ENCODE assay signal across 1 cellular context in the genomic region with DNA sequence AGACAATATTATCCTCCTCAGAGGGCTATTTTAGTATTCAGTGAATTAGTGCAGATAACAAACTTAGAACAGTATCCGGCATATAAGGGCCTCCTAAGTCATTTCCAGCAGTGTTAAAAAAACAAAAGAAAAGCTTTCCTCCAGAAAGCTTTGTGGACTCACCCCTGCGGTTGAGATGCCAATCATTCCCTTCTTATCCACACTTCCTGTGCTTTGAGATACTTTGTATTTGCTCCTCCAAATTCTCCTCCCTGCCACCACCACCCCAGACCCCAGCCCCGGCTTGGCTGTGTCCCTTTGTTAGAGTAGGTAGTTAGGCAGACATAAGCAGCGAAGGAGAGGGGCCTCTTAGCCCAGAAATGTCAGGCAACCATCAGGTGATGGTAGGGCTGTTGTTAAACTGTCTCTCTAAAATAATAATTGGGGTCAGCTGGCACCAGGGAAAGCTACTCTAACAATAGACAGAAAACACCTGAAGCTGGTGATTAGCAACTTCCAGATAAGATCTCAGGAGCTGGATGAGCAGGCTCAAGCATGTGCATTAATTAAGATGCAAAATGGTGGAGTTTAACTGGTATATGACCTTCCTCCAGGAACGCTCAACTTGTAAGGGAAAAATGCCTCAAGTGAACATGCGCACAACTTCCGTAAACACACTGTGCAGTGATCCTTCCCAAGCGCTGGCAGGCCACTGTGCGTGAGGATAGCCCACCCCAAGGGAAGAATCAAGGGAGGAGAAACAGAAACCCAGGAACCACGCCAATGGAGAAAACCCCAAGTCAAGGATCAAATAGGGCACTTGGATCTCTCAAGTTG.
TF ChIP-seq lines count a peak whose summit lies in the region.

No MANE protein-coding gene starts in this region.

TF ChIP-seq in GM23338, 12 proteins besides CTCF, POLR2A, EP300 and RAD21 (continued from another document):
- TF ChIP-seq REST (IDR thresholded peaks at IDR 0.05; ENCODE audit: unreplicated experiment) (no peak), STAT1 (IDR thresholded peaks at IDR 0.05; ENCODE audit: unreplicated experiment) (no peak), EZH2 (IDR thresholded peaks at IDR 0.05; ENCODE audit: low read depth, unreplicated experiment) (no peak), JUNB (IDR thresholded peaks at IDR 0.05; ENCODE audit: unreplicated experiment) (no peak), CREB1 (CRISPR knock-in tag; IDR thresholded peaks at IDR 0.05; ENCODE audit: low read depth) (no peak)
- TF ChIP-seq, protein P1, sequence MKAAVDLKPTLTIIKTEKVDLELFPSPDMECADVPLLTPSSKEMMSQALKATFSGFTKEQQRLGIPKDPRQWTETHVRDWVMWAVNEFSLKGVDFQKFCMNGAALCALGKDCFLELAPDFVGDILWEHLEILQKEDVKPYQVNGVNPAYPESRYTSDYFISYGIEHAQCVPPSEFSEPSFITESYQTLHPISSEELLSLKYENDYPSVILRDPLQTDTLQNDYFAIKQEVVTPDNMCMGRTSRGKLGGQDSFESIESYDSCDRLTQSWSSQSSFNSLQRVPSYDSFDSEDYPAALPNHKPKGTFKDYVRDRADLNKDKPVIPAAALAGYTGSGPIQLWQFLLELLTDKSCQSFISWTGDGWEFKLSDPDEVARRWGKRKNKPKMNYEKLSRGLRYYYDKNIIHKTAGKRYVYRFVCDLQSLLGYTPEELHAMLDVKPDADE (IDR thresholded peaks at IDR 0.05) = no peak
- TF ChIP-seq, protein P2, sequence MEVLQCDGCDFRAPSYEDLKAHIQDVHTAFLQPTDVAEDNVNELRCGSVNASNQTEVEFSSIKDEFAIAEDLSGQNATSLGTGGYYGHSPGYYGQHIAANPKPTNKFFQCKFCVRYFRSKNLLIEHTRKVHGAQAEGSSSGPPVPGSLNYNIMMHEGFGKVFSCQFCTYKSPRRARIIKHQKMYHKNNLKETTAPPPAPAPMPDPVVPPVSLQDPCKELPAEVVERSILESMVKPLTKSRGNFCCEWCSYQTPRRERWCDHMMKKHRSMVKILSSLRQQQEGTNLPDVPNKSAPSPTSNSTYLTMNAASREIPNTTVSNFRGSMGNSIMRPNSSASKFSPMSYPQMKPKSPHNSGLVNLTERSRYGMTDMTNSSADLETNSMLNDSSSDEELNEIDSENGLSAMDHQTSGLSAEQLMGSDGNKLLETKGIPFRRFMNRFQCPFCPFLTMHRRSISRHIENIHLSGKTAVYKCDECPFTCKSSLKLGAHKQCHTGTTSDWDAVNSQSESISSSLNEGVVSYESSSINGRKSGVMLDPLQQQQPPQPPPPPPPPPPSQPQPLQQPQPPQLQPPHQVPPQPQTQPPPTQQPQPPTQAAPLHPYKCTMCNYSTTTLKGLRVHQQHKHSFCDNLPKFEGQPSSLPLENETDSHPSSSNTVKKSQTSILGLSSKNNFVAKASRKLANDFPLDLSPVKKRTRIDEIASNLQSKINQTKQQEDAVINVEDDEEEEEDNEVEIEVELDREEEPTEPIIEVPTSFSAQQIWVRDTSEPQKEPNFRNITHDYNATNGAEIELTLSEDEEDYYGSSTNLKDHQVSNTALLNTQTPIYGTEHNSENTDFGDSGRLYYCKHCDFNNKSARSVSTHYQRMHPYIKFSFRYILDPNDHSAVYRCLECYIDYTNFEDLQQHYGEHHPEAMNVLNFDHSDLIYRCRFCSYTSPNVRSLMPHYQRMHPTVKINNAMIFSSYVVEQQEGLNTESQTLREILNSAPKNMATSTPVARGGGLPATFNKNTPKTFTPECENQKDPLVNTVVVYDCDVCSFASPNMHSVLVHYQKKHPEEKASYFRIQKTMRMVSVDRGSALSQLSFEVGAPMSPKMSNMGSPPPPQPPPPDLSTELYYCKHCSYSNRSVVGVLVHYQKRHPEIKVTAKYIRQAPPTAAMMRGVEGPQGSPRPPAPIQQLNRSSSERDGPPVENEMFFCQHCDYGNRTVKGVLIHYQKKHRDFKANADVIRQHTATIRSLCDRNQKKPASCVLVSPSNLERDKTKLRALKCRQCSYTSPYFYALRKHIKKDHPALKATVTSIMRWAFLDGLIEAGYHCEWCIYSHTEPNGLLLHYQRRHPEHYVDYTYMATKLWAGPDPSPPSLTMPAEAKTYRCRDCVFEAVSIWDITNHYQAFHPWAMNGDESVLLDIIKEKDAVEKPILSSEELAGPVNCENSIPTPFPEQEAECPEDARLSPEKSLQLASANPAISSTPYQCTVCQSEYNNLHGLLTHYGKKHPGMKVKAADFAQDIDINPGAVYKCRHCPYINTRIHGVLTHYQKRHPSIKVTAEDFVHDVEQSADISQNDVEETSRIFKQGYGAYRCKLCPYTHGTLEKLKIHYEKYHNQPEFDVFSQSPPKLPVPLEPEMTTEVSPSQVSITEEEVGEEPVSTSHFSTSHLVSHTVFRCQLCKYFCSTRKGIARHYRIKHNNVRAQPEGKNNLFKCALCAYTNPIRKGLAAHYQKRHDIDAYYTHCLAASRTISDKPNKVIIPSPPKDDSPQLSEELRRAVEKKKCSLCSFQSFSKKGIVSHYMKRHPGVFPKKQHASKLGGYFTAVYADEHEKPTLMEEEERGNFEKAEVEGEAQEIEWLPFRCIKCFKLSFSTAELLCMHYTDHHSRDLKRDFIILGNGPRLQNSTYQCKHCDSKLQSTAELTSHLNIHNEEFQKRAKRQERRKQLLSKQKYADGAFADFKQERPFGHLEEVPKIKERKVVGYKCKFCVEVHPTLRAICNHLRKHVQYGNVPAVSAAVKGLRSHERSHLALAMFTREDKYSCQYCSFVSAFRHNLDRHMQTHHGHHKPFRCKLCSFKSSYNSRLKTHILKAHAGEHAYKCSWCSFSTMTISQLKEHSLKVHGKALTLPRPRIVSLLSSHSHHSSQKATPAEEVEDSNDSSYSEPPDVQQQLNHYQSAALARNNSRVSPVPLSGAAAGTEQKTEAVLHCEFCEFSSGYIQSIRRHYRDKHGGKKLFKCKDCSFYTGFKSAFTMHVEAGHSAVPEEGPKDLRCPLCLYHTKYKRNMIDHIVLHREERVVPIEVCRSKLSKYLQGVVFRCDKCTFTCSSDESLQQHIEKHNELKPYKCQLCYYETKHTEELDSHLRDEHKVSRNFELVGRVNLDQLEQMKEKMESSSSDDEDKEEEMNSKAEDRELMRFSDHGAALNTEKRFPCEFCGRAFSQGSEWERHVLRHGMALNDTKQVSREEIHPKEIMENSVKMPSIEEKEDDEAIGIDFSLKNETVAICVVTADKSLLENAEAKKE (CRISPR knock-in tag; IDR thresholded peaks at IDR 0.05) = no peak
TF ChIP-seq in GM23338: peak in this region for 0.
